ENCODE assay signal across 11 cellular contexts in the genomic region with DNA sequence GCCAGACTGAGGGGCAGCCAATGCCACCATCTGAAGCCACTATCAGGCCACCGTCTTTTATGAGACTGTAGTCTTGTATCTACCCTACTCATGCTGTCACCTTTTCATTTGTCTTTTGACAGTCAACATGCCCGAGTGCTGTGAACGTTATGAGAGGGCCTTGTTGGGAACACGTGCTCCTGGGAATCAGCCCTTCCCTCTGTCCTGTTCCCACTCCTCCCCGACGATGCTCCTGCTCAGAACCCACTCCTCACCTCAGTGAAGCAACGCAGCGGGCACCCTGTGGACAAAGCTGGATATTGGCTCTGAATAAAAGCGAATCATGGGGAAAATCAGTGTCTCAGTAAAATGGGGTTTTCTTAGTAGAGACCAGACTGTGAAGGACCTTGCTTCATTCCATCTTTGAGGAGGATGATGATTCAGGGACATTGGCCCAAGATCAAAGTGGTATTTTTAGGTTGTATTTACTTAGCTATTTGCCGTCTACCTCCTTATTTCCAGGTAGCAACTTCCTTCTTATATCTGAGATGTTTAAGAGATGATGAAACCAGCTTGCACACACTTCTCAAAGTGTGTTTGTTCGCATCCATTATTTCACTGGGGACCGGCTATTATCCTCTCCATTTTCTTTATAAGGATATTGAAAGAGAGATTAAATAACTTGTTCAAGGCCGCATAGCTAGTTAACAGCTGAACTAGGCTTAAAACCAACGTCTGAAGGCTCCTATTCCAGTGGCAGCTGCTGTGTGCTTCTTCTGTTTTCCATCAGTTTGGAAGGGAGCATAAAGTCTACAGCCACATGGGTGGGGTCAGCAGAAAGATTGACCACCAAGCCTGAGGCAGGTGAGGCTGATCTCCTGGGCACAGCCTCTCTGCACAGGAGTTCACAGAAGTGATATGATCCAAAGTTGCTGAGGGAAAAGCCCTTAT. TPM values are rescaled to one million over a fixed set of nuclear protein-coding genes. Genes with fewer than 3 reads are reported as not detected.
DNase-seq lines count a peak whose midpoint lies in the region; ATAC-seq and TF ChIP-seq lines count a peak whose summit lies in the region.
"Had no signal": no experiment of that assay in that cellular context is flagged by ENCODE, and none has a peak within 500 bp of the region (broad histone marks: within the 10 kb centered on the region; RNA-seq: fewer than 3 reads in every experiment).

No MANE protein-coding gene starts in this region.

- peaks cover 10 to 33% (median 25%) of the 10 kb centered on the region in 7 donors for H3K4me1 Mint-ChIP-seq in naive thymus-derived CD4-positive, alpha-beta T cell
- peaks cover 30% of the 10 kb centered on the region for H3K4me1 Mint-ChIP-seq in activated T-cell treated with anti-CD3 and anti-CD28 coated beads, Interleukin-2, amount 50 U/mL, for 4 hours (ENCODE audit: low read depth)

- H2AFZ ChIP-seq in mammary epithelial cell (ENCODE audit: low read depth, low read length): no peak overlapping the region

- H3K9me3 ChIP-seq in mammary epithelial cell (replicated peaks; ENCODE audit: insufficient read depth, low read length) (no peaks in the 10 kb centered on the region), lung (ENCODE audit: control insufficient read depth in 2 of 2, insufficient read depth in 1 of 2, low read length in 1 of 2) (no peaks in the 10 kb centered on the region), tibial artery (no peaks in the 10 kb centered on the region)
- H3K9me3 ChIP-seq in naive thymus-derived CD4-positive, alpha-beta T cell (ENCODE audit: control insufficient read depth in 2 of 3, low read length in 3 of 3): peaks cover 0 to 7% (median 0%) of the 10 kb centered on the region in 3 experiments

- peaks cover 0 to 10% (median 0%) of the 10 kb centered on the region in 11 donors for H3K9me3 Mint-ChIP-seq in naive thymus-derived CD4-positive, alpha-beta T cell
- H3K9me3 Mint-ChIP-seq in activated T-cell treated with anti-CD3 and anti-CD28 coated beads, Interleukin-2, amount 50 U/mL, for 4 hours: peaks cover 7% of the 10 kb centered on the region
- H3K9me3 Mint-ChIP-seq: memory B cell had no signal

- H3K4me3 ChIP-seq in mammary epithelial cell (replicated peaks in 1 of 3; ENCODE audit: insufficient read depth in 1 of 3, low read depth in 2 of 3, low read length in 3 of 3) (no peak overlapping the region), lung (no peak overlapping the region), tibial artery (no peak overlapping the region)
- no peak overlapping the region for H3K4me3 ChIP-seq in naive thymus-derived CD4-positive, alpha-beta T cell (ENCODE audit: low read length)

- dilution Hi-C loops in mammary epithelial cell (cut with HindIII; ENCODE audit: low sequenced_read_pairs): loop anchor here (5.0 kb wide), 1 partner anchor 33 kb away; no protein-coding TSS in a partner anchor

- ATAC-seq in lung (ENCODE audit: insufficient read depth, low FRiP score) (peak; percentile 6), GM21423 (IDR thresholded peaks at IDR 0.05; ENCODE audit: unreplicated experiment) (no peak)
- ATAC-seq in naive thymus-derived CD4-positive, alpha-beta T cell: no peak
- ATAC-seq in activated T-cell treated with anti-CD3 and anti-CD28 coated beads, Interleukin-2, amount 50 U/mL, for 4 hours: no peak

- H3K36me3 Mint-ChIP-seq in naive thymus-derived CD4-positive, alpha-beta T cell: no peaks in the 10 kb centered on the region
- no peaks in the 10 kb centered on the region for H3K36me3 Mint-ChIP-seq in activated T-cell treated with anti-CD3 and anti-CD28 coated beads, Interleukin-2, amount 50 U/mL, for 4 hours (ENCODE audit: insufficient read depth)
- H3K36me3 Mint-ChIP-seq: memory B cell had no signal

- no peaks in the 10 kb centered on the region for H3K79me2 ChIP-seq in mammary epithelial cell (ENCODE audit: insufficient read depth, low read length)

- H3K36me3 ChIP-seq in mammary epithelial cell (ENCODE audit: insufficient read depth, low read length) (no peaks in the 10 kb centered on the region), lung (ENCODE audit: control insufficient read depth in 2 of 2, insufficient read depth in 2 of 2, low read length in 2 of 2) (no peaks in the 10 kb centered on the region), tibial artery (no peaks in the 10 kb centered on the region)
- H3K36me3 ChIP-seq in naive thymus-derived CD4-positive, alpha-beta T cell (ENCODE audit: control insufficient read depth in 2 of 3, insufficient read depth in 3 of 3, low read length in 3 of 3): no peaks in the 10 kb centered on the region

- H3K27ac ChIP-seq in mammary epithelial cell (ENCODE audit: insufficient read depth, low read depth, low read length) (no peak overlapping the region), lung (ENCODE audit: low read depth in 1 of 2, low read length in 1 of 2) (peak overlapping the region; percentile 57 to 98), tibial artery (peak overlapping the region; percentile 96 to 97)
- H3K27ac ChIP-seq in naive thymus-derived CD4-positive, alpha-beta T cell (ENCODE audit: low read depth, low read length): no peak overlapping the region

- TF ChIP-seq CTCF in mammary epithelial cell (conservative IDR thresholded peaks at IDR 0.05 in 1 of 2, IDR thresholded peaks at IDR 0.05 in 1 of 2; ENCODE audit: extremely low read depth in 1 of 2, insufficient read depth in 1 of 2, low read depth in 1 of 2, low read length in 2 of 2) (no peak), lung (IDR thresholded peaks at IDR 0.05; ENCODE audit: control extremely low read depth, extremely low read depth) (no peak), tibial artery (IDR thresholded peaks at IDR 0.05) (no peak)

- DNase-seq in NCI-H1092 treated with DMSO at 0.1 percent for 48 hours (lab: John Stamatoyannopoulos, UW) (peak; percentile 13), NCI-H1092 (lab: John Stamatoyannopoulos, UW) (no peak), mammary epithelial cell (peak; percentile 48), lung (ENCODE audit: low spot score) (no peak), tibial artery (no peak)
- no peak for DNase-seq in naive thymus-derived CD4-positive, alpha-beta T cell
- no peak for DNase-seq in activated T-cell treated with anti-CD3 and anti-CD28 coated beads, Interleukin-2, amount 50 U/mL, for 4 hours
- DNase-seq: Kasumi-1, SHP77 treated with DMSO at 0.1 percent for 48 hours had no signal

- no peak overlapping the region for H3K9ac ChIP-seq in mammary epithelial cell (ENCODE audit: insufficient read depth, low read length)

- intact Hi-C loops in mammary epithelial cell (cut with micrococcal nuclease) (no loop called here), tibial artery (cut with DNase I; ENCODE audit: low total_unique reads) (no loop called here)
- intact Hi-C loops in naive thymus-derived CD4-positive, alpha-beta T cell (cut with micrococcal nuclease): no loop called here

- WGBS in mammary epithelial cell (ENCODE audit: low coverage, missing lambda C conversion rate): 90% methylated on average over 14 of the region's 14 CpGs
- WGBS in lung, 2 donors: 65 to 80% methylated on average over 14 of the region's 14 CpGs

- H3K4me2 ChIP-seq in mammary epithelial cell (ENCODE audit: insufficient read depth, low read depth, low read length): no peak overlapping the region

- in situ Hi-C loops in mammary epithelial cell (cut with MboI; ENCODE audit: low sequenced_read_pairs in 2 of 2): no loop called here

- POLR2A ChIA-PET in naive thymus-derived CD4-positive, alpha-beta T cell (lab: Charles Lee): interaction anchor here (1.3 kb wide), 1 partner anchor 25 kb away, joined by 4 read pairs; no protein-coding TSS in a partner anchor

- H4K20me1 ChIP-seq in mammary epithelial cell (ENCODE audit: insufficient read depth, low read length): no peaks in the 10 kb centered on the region

- no TSS peak for BruUV-seq in mammary epithelial cell (replicated peaks; lab: Mats Ljungman, UMichigan)

- CTCF ChIA-PET in mammary epithelial cell (lab: Charles Lee; ENCODE audit: low non-redundant PET): no interaction called here
- CTCF ChIA-PET in naive thymus-derived CD4-positive, alpha-beta T cell (lab: Charles Lee): interaction anchor here (1.1 to 2.2 kb wide), 2 partner anchors 14 to 87 kb away, joined by 3 to 8 read pairs; no protein-coding TSS in a partner anchor

- peaks cover 0 to 4% (median 0%) of the 10 kb centered on the region in 5 donors for H3K27me3 Mint-ChIP-seq in naive thymus-derived CD4-positive, alpha-beta T cell
- H3K27me3 Mint-ChIP-seq in activated T-cell treated with anti-CD3 and anti-CD28 coated beads, Interleukin-2, amount 50 U/mL, for 4 hours (ENCODE audit: low read depth): no peaks in the 10 kb centered on the region
- H3K27me3 Mint-ChIP-seq: memory B cell had no signal

- H3K4me3 Mint-ChIP-seq in naive thymus-derived CD4-positive, alpha-beta T cell: no peak overlapping the region
- H3K4me3 Mint-ChIP-seq in activated T-cell treated with anti-CD3 and anti-CD28 coated beads, Interleukin-2, amount 50 U/mL, for 4 hours: no peak overlapping the region
- H3K4me3 Mint-ChIP-seq: memory B cell had no signal

- H3K4me1 ChIP-seq in mammary epithelial cell (ENCODE audit: insufficient read depth, low read length): peaks cover 43% of the 10 kb centered on the region
- H3K4me1 ChIP-seq in lung (ENCODE audit: control insufficient read depth in 2 of 2, insufficient read depth in 2 of 2, low read length in 2 of 2): peaks cover 28 to 44% of the 10 kb centered on the region in 2 donors
- H3K4me1 ChIP-seq in tibial artery: peaks cover 15 to 94% (median 86%) of the 10 kb centered on the region in 4 donors
- peaks cover 13 to 24% of the 10 kb centered on the region in 2 donors for H3K4me1 ChIP-seq in naive thymus-derived CD4-positive, alpha-beta T cell (ENCODE audit: control insufficient read depth in 2 of 2, insufficient read depth in 2 of 2, low read length in 2 of 2)

- no peaks in the 10 kb centered on the region for H3K27me3 ChIP-seq in mammary epithelial cell (ENCODE audit: insufficient read depth, low read length)
- no peaks in the 10 kb centered on the region for H3K27me3 ChIP-seq in lung (ENCODE audit: control insufficient read depth, insufficient read depth)
- H3K27me3 ChIP-seq in tibial artery: no peaks in the 10 kb centered on the region
- H3K27me3 ChIP-seq in naive thymus-derived CD4-positive, alpha-beta T cell (ENCODE audit: control insufficient read depth in 2 of 2, insufficient read depth in 2 of 2, low read length in 2 of 2): no peaks in the 10 kb centered on the region

- peak overlapping the region in 3 of 9 donors; percentile 8 to 75 (median 67) for H3K27ac Mint-ChIP-seq in naive thymus-derived CD4-positive, alpha-beta T cell
- H3K27ac Mint-ChIP-seq: memory B cell had no signal

RNA-seq across cellular contexts. Expression of gene CTDSP2, which starts 43.9 kb away (rescaled TPM):
- total RNA-seq in mammary epithelial cell (10 to 100 TPM; 51.3 to 76.1 TPM), lung (100 to 1,000 TPM; 162 to 179 TPM)
- polyA plus RNA-seq in mammary epithelial cell (56.4 TPM), lung (100 to 1,000 TPM in 1 of 2 donors, 10 to 100 TPM in 1; 46.8 to 104 TPM)
- 204 TPM for polyA minus RNA-seq in mammary epithelial cell
- 100 to 1,000 TPM; 124 to 295 (median 145) TPM for total RNA-seq in naive thymus-derived CD4-positive, alpha-beta T cell
- 100 to 1,000 TPM in 1 of 2 donors, 10 to 100 TPM in 1; 86.9 to 110 TPM for polyA plus RNA-seq in naive thymus-derived CD4-positive, alpha-beta T cell
- total RNA-seq in activated T-cell treated with anti-CD3 and anti-CD28 coated beads, Interleukin-2, amount 50 U/mL, for 4 hours: 10 to 100 TPM; 30.9 to 41.7 (median 35.3) TPM

RNA-seq across cellular contexts. Expression of gene ATP23, which starts 50.9 kb away (rescaled TPM):
- total RNA-seq in mammary epithelial cell (1 to 10 TPM; 5.4 to 6.8 TPM), lung (1 to 10 TPM; 3.6 to 5.7 TPM)
- polyA plus RNA-seq in mammary epithelial cell (9.5 TPM), lung (1 to 10 TPM; 6.1 to 6.9 TPM)
- polyA minus RNA-seq in mammary epithelial cell: 19.1 TPM
- total RNA-seq in naive thymus-derived CD4-positive, alpha-beta T cell: 10 to 100 TPM in 1 of 5 experiments, 1 to 10 TPM in 4; 7.2 to 12.3 (median 8.2) TPM
- 10 to 100 TPM; 30.1 to 31.1 TPM for polyA plus RNA-seq in naive thymus-derived CD4-positive, alpha-beta T cell
- 1 to 10 TPM; 3.3 to 7.0 (median 5.9) TPM for total RNA-seq in activated T-cell treated with anti-CD3 and anti-CD28 coated beads, Interleukin-2, amount 50 U/mL, for 4 hours

Comparison
In these comparisons a context has a peak if more than half of its experiments do, and no peak if none do; other contexts are left out.
1. DNase-seq: peak in NCI-H1092 treated with DMSO at 0.1 percent for 48 hours (single experiment) and mammary epithelial cell (single experiment); none in NCI-H1092 (single experiment), lung (single experiment), tibial artery (0 of 2), naive thymus-derived CD4-positive, alpha-beta T cell (0 of 9) and activated T-cell treated with anti-CD3 and anti-CD28 coated beads, Interleukin-2, amount 50 U/mL, for 4 hours (single experiment).
2. H3K27ac ChIP-seq: peak in lung (2 of 2) and tibial artery (2 of 2); none in mammary epithelial cell (single experiment) and naive thymus-derived CD4-positive, alpha-beta T cell (single experiment).